Comparison of ENCODE assay signal across 13 cellular contexts in the genomic region with DNA sequence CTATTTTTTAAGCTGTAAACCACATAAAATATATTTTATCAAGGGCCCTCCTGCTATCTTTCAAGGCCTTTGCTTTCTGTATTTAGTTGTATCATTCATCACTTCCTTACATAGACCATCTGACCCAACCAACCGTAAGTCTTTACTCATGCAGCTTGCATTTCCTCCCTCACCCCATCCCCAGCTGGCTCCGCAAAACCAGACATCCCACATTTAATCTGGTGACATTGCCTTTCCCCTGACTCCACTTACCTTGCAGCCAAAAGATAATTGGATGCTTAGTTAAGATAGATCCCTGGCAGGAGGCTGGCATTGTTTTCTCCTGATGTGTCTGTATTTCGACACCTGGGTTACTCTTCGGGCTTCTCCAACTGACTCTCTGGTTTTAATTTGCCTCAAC.
"Had no signal": no experiment of that assay in that cellular context is flagged by ENCODE, and none has a peak within 500 bp of the region (broad histone marks: within the 10 kb centered on the region; RNA-seq: fewer than 3 reads in every experiment).

No MANE protein-coding gene starts in this region.

- H3K27ac ChIP-seq: epithelial cell of prostate, foreskin keratinocyte, right atrium auricular region, skin epidermis, thyroid gland, uterus, VCaP had no signal

- H3K4me3 ChIP-seq: right atrium auricular region, skin epidermis, thyroid gland, uterus had no signal

- H3K9me3 ChIP-seq: right atrium auricular region, thyroid gland, uterus had no signal

- FAIRE-seq: islet of Langerhans had no signal

- H3K36me3 ChIP-seq: right atrium auricular region, thyroid gland, uterus had no signal

- ATAC-seq: activated CD8-positive, alpha-beta T cell treated with anti-CD3 and anti-CD28 coated beads for 36 hours; effector memory CD8-positive, alpha-beta T cell; foreskin keratinocyte; naive thymus-derived CD4-positive, alpha-beta T cell had no signal

- H3K27me3 ChIP-seq: foreskin keratinocyte, right atrium auricular region, thyroid gland, uterus had no signal

- H3K4me1 ChIP-seq: foreskin keratinocyte, right atrium auricular region, thyroid gland, uterus had no signal

- DNase-seq: activated CD8-positive, alpha-beta T cell treated with anti-CD3 and anti-CD28 coated beads for 36 hours; activated naive CD4-positive, alpha-beta T cell treated with anti-CD3 and anti-CD28 coated beads for 36 hours; effector memory CD8-positive, alpha-beta T cell; foreskin keratinocyte; naive thymus-derived CD4-positive, alpha-beta T cell; T1000; thyroid gland; uterus had no signal
